10 cellular contexts compared by ENCODE assay signal in the genomic region with DNA sequence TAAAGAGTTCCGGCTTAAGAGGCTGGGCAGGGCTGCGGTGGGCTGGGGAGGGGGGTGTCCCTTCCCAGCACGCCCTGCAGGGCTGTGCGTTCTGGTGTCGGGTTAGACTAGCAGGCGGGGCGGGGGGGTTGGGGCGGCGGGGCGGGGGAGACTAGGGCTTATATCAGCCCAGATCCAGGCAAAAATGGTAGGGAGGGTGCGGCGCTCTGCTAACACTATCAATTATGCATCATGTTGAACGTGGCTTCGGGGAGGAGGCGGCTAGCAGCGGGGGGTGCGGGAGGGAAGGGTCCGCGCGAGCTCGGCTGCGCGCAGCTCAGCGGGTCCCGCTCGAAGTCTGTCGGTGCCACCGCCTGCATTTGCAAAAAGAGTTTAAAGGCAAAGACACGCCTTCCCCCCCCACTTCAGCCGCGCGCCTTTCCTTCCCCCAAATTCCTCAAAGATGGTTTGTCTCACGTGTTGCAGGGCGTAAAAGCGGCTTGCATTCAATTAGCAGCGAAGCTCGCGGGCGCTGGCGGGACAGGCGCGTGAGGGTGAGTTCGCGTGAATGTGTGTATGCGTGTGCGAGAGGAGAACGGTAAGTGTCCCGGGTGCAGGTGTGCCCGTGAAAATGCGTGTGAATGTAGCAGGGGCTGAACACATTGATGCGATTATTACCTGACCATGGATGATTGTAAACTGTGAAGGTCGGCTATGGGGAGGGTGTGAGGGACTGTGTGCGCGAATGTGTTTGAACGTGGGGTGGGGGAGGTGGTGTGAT. TPM values are rescaled to one million over a fixed set of nuclear protein-coding genes. Genes with fewer than 3 reads are reported as not detected.
DNase-seq lines count a peak whose midpoint lies in the region; ATAC-seq and TF ChIP-seq lines count a peak whose summit lies in the region.
"Had no signal": no experiment of that assay in that cellular context is flagged by ENCODE, and none has a peak within 500 bp of the region (broad histone marks: within the 10 kb centered on the region; RNA-seq: fewer than 3 reads in every experiment).

A gene with protein sequence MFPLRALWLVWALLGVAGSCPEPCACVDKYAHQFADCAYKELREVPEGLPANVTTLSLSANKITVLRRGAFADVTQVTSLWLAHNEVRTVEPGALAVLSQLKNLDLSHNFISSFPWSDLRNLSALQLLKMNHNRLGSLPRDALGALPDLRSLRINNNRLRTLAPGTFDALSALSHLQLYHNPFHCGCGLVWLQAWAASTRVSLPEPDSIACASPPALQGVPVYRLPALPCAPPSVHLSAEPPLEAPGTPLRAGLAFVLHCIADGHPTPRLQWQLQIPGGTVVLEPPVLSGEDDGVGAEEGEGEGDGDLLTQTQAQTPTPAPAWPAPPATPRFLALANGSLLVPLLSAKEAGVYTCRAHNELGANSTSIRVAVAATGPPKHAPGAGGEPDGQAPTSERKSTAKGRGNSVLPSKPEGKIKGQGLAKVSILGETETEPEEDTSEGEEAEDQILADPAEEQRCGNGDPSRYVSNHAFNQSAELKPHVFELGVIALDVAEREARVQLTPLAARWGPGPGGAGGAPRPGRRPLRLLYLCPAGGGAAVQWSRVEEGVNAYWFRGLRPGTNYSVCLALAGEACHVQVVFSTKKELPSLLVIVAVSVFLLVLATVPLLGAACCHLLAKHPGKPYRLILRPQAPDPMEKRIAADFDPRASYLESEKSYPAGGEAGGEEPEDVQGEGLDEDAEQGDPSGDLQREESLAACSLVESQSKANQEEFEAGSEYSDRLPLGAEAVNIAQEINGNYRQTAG (plus strand): TSS at position 498 of the 760 bp plus-strand sequence. CDS start 2,169 bp downstream, outside the sequence.

- no peaks in the 10 kb centered on the region for H3K36me3 Mint-ChIP-seq in activated naive CD8-positive, alpha-beta T cell treated with anti-CD3 and anti-CD28 coated beads, Interleukin-2, amount 50 U/mL, for 24 hours (ENCODE audit: low read depth)

- ATAC-seq in Right ventricle myocardium inferior (no peak), thoracic aorta (ENCODE audit: insufficient number of reproducible peaks, low FRiP score, low read depth) (no peak), left lobe of liver (no peak)
- ATAC-seq in activated naive CD8-positive, alpha-beta T cell treated with anti-CD3 and anti-CD28 coated beads, Interleukin-2, amount 50 U/mL, for 24 hours: no peak

- H3K4me3 Mint-ChIP-seq in activated naive CD8-positive, alpha-beta T cell treated with anti-CD3 and anti-CD28 coated beads, Interleukin-2, amount 50 U/mL, for 24 hours: no peak within 1 kb of the TSS

- H3K36me3 ChIP-seq in cardiac muscle cell (no peaks in the 10 kb centered on the region), thoracic aorta (no peaks in the 10 kb centered on the region)

- H3K4me3 ChIP-seq in cardiac muscle cell (no peak within 1 kb of the TSS), thoracic aorta (peak within 1 kb of the TSS; percentile 39)

- peaks cover 29% of the 10 kb centered on the region for H3K4me1 Mint-ChIP-seq in activated naive CD8-positive, alpha-beta T cell treated with anti-CD3 and anti-CD28 coated beads, Interleukin-2, amount 50 U/mL, for 24 hours

- TF ChIP-seq CTCF in cardiac muscle cell (IDR thresholded peaks at IDR 0.05; ENCODE audit: low read depth, low read length) (no peak), thoracic aorta (IDR thresholded peaks at IDR 0.05) (no peak)

- intact Hi-C loops in Right ventricle myocardium inferior (cut with DNase I): loop anchor here (10.0 kb wide), 1 partner anchor 155 kb away; no protein-coding TSS in a partner anchor

- H3K4me1 ChIP-seq in cardiac muscle cell (ENCODE audit: low read depth) (peaks cover 6% of the 10 kb centered on the region), thoracic aorta (ENCODE audit: control insufficient read depth in 1 of 2, low read depth in 2 of 2) (peaks cover 23 to 33% of the 10 kb centered on the region in 2 donors)

- H3K9me3 ChIP-seq in cardiac muscle cell (ENCODE audit: low read depth): no peaks in the 10 kb centered on the region
- H3K9me3 ChIP-seq in thoracic aorta: no peaks in the 10 kb centered on the region

- H3K27me3 Mint-ChIP-seq in activated naive CD8-positive, alpha-beta T cell treated with anti-CD3 and anti-CD28 coated beads, Interleukin-2, amount 50 U/mL, for 24 hours: peaks cover 83% of the 10 kb centered on the region

- H3K27me3 ChIP-seq in cardiac muscle cell (peaks cover 96% of the 10 kb centered on the region), thoracic aorta (replicated peaks; ENCODE audit: insufficient read depth) (peaks cover 44% of the 10 kb centered on the region)

- H3K9me3 Mint-ChIP-seq in activated naive CD8-positive, alpha-beta T cell treated with anti-CD3 and anti-CD28 coated beads, Interleukin-2, amount 50 U/mL, for 24 hours: no peaks in the 10 kb centered on the region

- H3K27ac ChIP-seq in cardiac muscle cell (no peak within 1 kb of the TSS), thoracic aorta (no peak within 1 kb of the TSS)

- H3K27ac Mint-ChIP-seq in activated naive CD8-positive, alpha-beta T cell treated with anti-CD3 and anti-CD28 coated beads, Interleukin-2, amount 50 U/mL, for 24 hours: peak within 1 kb of the TSS; percentile 35

- DNase-seq in cardiac muscle cell (ENCODE audit: low read depth in 1 of 2, low spot score in 1 of 2) (peak; percentile 17 to 38), Right ventricle myocardium inferior (ENCODE audit: missing footprints) (no peak), left kidney (ENCODE audit: low read depth, low spot score) (peak; percentile 69), thoracic aorta (ENCODE audit: low spot score) (no peak), left lobe of liver (ENCODE audit: low spot score) (no peak), NCI-H446 treated with DMSO at 0.1 percent for 48 hours (lab: John Stamatoyannopoulos, UW) (no peak), dermis blood vessel endothelial cell (no peak)
- peak; percentile 8 for DNase-seq in activated naive CD8-positive, alpha-beta T cell treated with anti-CD3 and anti-CD28 coated beads, Interleukin-2, amount 50 U/mL, for 24 hours
- DNase-seq: stimulated activated CD8-positive, alpha-beta memory T cell treated with anti-CD3 and anti-CD28 coated beads, Interleukin-4, amount 100 ng/mL, for 48 hours had no signal

RNA-seq across cellular contexts. Expression of the gene that starts here (rescaled TPM):
- total RNA-seq in cardiac muscle cell (0.14 TPM in 1 of 2 replicates, not detected in the other), Right ventricle myocardium inferior (1.3 TPM), thoracic aorta (not detected), left lobe of liver (0.30 TPM), dermis blood vessel endothelial cell (not detected in 2 replicates)
- 0.14 TPM in 1 of 2 replicates, not detected in the other for polyA plus RNA-seq in cardiac muscle cell
- total RNA-seq: NCI-H460 had no signal

Comparison
In these comparisons a context has a peak if more than half of its experiments do, and no peak if none do; other contexts are left out.
1. Peak in DNase-seq in cardiac muscle cell; RNA of the gene not detected or under 1 TPM.
2. DNase-seq: peak in activated naive CD8-positive, alpha-beta T cell treated with anti-CD3 and anti-CD28 coated beads, Interleukin-2, amount 50 U/mL, for 24 hours (single experiment) and left kidney (single experiment); none in Right ventricle myocardium inferior (single experiment), thoracic aorta (single experiment), left lobe of liver (single experiment), NCI-H446 treated with DMSO at 0.1 percent for 48 hours (single experiment) and dermis blood vessel endothelial cell (single experiment).